11 cellular contexts compared by ENCODE assay signal in genomic region chr1:55848906-55849305, GRCh38.
DNase-seq lines count a peak whose midpoint lies in the region; ATAC-seq and TF ChIP-seq lines count a peak whose summit lies in the region.
"Had no signal": no experiment of that assay in that cellular context is flagged by ENCODE, and none has a peak within 500 bp of the region (broad histone marks: within the 10 kb centered on the region; RNA-seq: fewer than 3 reads in every experiment).

No MANE protein-coding gene starts in this region.

- CTCF ChIA-PET in PC-9 (lab: Charles Lee) = no interaction called here

- intact Hi-C loops in PC-9 (cut with micrococcal nuclease; ENCODE audit: unreplicated experiment) = no loop called here

- TF ChIP-seq CTCF in PC-9 (conservative IDR thresholded peaks at IDR 0.05) (peak; percentile 42), fibroblast of lung (conservative IDR thresholded peaks at IDR 0.05 in 1 of 2, IDR thresholded peaks at IDR 0.05 in 1 of 2; ENCODE audit: low read depth in 1 of 2, low read length in 2 of 2) (peak; percentile 43 to 49), parathyroid adenoma (IDR thresholded peaks at IDR 0.05) (peak; percentile 11)

- H3K4me3 ChIP-seq in GM23248 (no peak overlapping the region), PC-9 (no peak overlapping the region), fibroblast of lung (replicated peaks in 1 of 4; ENCODE audit: control extremely low read depth in 1 of 4, insufficient read depth in 1 of 4, low read depth in 3 of 4, low read length in 4 of 4) (no peak overlapping the region), parathyroid adenoma (ENCODE audit: low read depth, low read length) (no peak overlapping the region)
- H3K4me3 ChIP-seq: spleen had no signal

- POLR2A ChIA-PET in PC-9 (lab: Charles Lee; ENCODE audit: unreplicated experiment) = no interaction called here

- H3K79me2 ChIP-seq in GM23248 (ENCODE audit: insufficient read depth) (no peaks in the 10 kb centered on the region), PC-9 (ENCODE audit: low read depth) (no peaks in the 10 kb centered on the region), fibroblast of lung (ENCODE audit: control insufficient read depth, insufficient read depth, low read length) (no peaks in the 10 kb centered on the region), parathyroid adenoma (no peaks in the 10 kb centered on the region)

- no peaks in the 10 kb centered on the region for H3K27me3 ChIP-seq in GM23248 (replicated peaks; ENCODE audit: insufficient read depth)
- no peaks in the 10 kb centered on the region for H3K27me3 ChIP-seq in PC-9 (ENCODE audit: insufficient read depth, low read depth)
- no peaks in the 10 kb centered on the region for H3K27me3 ChIP-seq in fibroblast of lung (ENCODE audit: control insufficient read depth, insufficient read depth, low read length)
- no peaks in the 10 kb centered on the region for H3K27me3 ChIP-seq in parathyroid adenoma (ENCODE audit: control insufficient read depth, insufficient read depth, low read length)
- H3K27me3 ChIP-seq: spleen had no signal

- H3K9ac ChIP-seq in GM23248 (no peak overlapping the region), fibroblast of lung (ENCODE audit: insufficient read depth, low read length) (no peak overlapping the region), parathyroid adenoma (no peak overlapping the region)

- H3K9me2 ChIP-seq in GM23248 (ENCODE audit: insufficient read depth) = no peaks in the 10 kb centered on the region
- no peaks in the 10 kb centered on the region for H3K9me2 ChIP-seq in PC-9 (ENCODE audit: insufficient read depth)

- 0 out of 2 replicates have a peak, but pooled peaks cover 3% of the 10 kb centered on the region for H3K4me1 ChIP-seq in GM23248 (ENCODE audit: insufficient read depth)
- H3K4me1 ChIP-seq in PC-9 (replicated peaks; ENCODE audit: insufficient read depth) = no peaks in the 10 kb centered on the region
- H3K4me1 ChIP-seq in fibroblast of lung (ENCODE audit: control insufficient read depth, extremely low read depth, insufficient read depth, low read length) = no peaks in the 10 kb centered on the region
- no peaks in the 10 kb centered on the region for H3K4me1 ChIP-seq in parathyroid adenoma
- H3K4me1 ChIP-seq: spleen had no signal

- BruUV-seq in PC-9 (replicated peaks; lab: Mats Ljungman, UMichigan) = no TSS peak

- 78 to 79% methylated on average over 1 of the region's 1 CpG for WGBS in GM23248 (ENCODE audit: low coverage in 1 of 2, low lambda C conversion rate in 2 of 2, missing lambda C conversion rate in 2 of 2), 2 experiments

- in situ Hi-C loops in GM23248 (cut with MboI) = no loop called here

- no peaks in the 10 kb centered on the region for H3K9me3 ChIP-seq in GM23248 (ENCODE audit: low read depth)
- no peaks in the 10 kb centered on the region for H3K9me3 ChIP-seq in PC-9 (ENCODE audit: insufficient read depth, low read depth)
- H3K9me3 ChIP-seq in fibroblast of lung (ENCODE audit: control insufficient read depth, insufficient read depth, low read depth, low read length) = no peaks in the 10 kb centered on the region
- no peaks in the 10 kb centered on the region for H3K9me3 ChIP-seq in parathyroid adenoma (ENCODE audit: control insufficient read depth, low read length)
- H3K9me3 ChIP-seq: spleen had no signal

- no peak overlapping the region for H2AFZ ChIP-seq in GM23248
- no peak overlapping the region for H2AFZ ChIP-seq in PC-9
- no peak overlapping the region for H2AFZ ChIP-seq in fibroblast of lung (ENCODE audit: low read length)
- H2AFZ ChIP-seq in parathyroid adenoma = no peak overlapping the region

- H3K27ac ChIP-seq in GM23248 (no peak overlapping the region), PC-9 (no peak overlapping the region), fibroblast of lung (ENCODE audit: insufficient read depth, low read length) (no peak overlapping the region), parathyroid adenoma (no peak overlapping the region)
- H3K27ac ChIP-seq: spleen had no signal

- ATAC-seq in HG02623 (IDR thresholded peaks at IDR 0.05; ENCODE audit: unreplicated experiment) (no peak), GM18909 (IDR thresholded peaks at IDR 0.05; ENCODE audit: poor library complexity, unreplicated experiment) (no peak)

- peak; percentile 80 for DNase-seq in GM23248
- DNase-seq in PC-9 = no peak
- peak; percentile 34 to 66 for DNase-seq in fibroblast of lung (ENCODE audit: low read depth in 2 of 2)
- DNase-seq in NCI-H1417 (lab: John Stamatoyannopoulos, UW) = no peak
- DNase-seq: DMS153, naive B cell, NCI-H2029 treated with DMSO at 0.1 percent for 48 hours, spleen had no signal

- H3F3A ChIP-seq in GM23248 (ENCODE audit: insufficient read depth) (no peaks in the 10 kb centered on the region), PC-9 (ENCODE audit: insufficient read depth, low read depth) (no peaks in the 10 kb centered on the region)

- no peak overlapping the region for H3K4me2 ChIP-seq in GM23248 (ENCODE audit: unreplicated experiment)
- no peak overlapping the region for H3K4me2 ChIP-seq in PC-9
- no peak overlapping the region for H3K4me2 ChIP-seq in fibroblast of lung (ENCODE audit: extremely low read depth, insufficient read depth, low read length)
- H3K4me2 ChIP-seq in parathyroid adenoma (ENCODE audit: low read length) = no peak overlapping the region

- no peaks in the 10 kb centered on the region for H3K36me3 ChIP-seq in GM23248 (ENCODE audit: low read depth)
- no peaks in the 10 kb centered on the region for H3K36me3 ChIP-seq in PC-9 (ENCODE audit: low read depth)
- H3K36me3 ChIP-seq in fibroblast of lung (ENCODE audit: control insufficient read depth, insufficient read depth, low read length) = no peaks in the 10 kb centered on the region
- H3K36me3 ChIP-seq in parathyroid adenoma (ENCODE audit: control insufficient read depth, insufficient read depth, low read length) = no peaks in the 10 kb centered on the region
- H3K36me3 ChIP-seq: spleen had no signal

- H4K20me1 ChIP-seq in GM23248 (ENCODE audit: insufficient read depth) (no peaks in the 10 kb centered on the region), PC-9 (ENCODE audit: insufficient read depth) (no peaks in the 10 kb centered on the region), fibroblast of lung (ENCODE audit: control insufficient read depth, extremely low read depth, insufficient read depth, low read length) (no peaks in the 10 kb centered on the region)

Comparison
In these comparisons a context has a peak if more than half of its experiments do, and no peak if none do; other contexts are left out.
1. DNase-seq: peak in GM23248 (single experiment) and fibroblast of lung (2 of 2); none in PC-9 (0 of 2) and NCI-H1417 (0 of 3).
2. Peak in every context shown above with its lines, with median percentiles within 50 percentile points of each other: CTCF ChIP-seq.